18 cellular contexts compared by ENCODE assay signal in the genomic region with DNA sequence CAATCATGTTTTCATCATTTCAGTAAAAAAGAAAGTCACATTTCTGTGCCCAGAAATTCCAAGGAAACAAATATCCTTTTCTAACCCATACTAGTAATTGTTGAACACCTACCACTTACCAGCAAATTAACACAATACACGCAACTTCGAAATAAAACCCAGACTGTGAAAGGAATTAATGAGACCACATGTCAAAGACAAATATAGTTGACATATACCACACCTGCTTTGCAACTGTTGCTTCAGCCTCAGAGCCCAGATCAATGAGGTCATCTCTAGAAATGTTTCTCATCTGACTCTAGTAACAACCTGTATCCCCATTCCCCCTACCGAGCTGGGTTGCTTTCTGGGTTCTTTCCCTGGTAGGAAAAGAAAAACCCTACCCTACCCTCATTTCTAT. TPM values are rescaled to one million over a fixed set of nuclear protein-coding genes. Genes with fewer than 3 reads are reported as not detected.
DNase-seq lines count a peak whose midpoint lies in the region; ATAC-seq and TF ChIP-seq lines count a peak whose summit lies in the region.
"Had no signal": no experiment of that assay in that cellular context is flagged by ENCODE, and none has a peak within 500 bp of the region (broad histone marks: within the 10 kb centered on the region; RNA-seq: fewer than 3 reads in every experiment).

No MANE protein-coding gene starts in this region.

- 88 to 91% methylated on average over 3 of the region's 3 CpGs for WGBS in heart right ventricle, 2 donors
- WGBS in spleen, 5 donors: 75 to 95% (median 94%) methylated on average over 3 of the region's 3 CpGs

- peaks cover 7% of the 10 kb centered on the region for H3K4me1 Mint-ChIP-seq in endothelial cell (ENCODE audit: unreplicated experiment)

- TF ChIP-seq POLR2A in GM18505 (IDR thresholded peaks at IDR 0.05; ENCODE audit: borderline replicate concordance, extremely low read depth, insufficient read depth, insufficient read length) (no peak), spleen (IDR thresholded peaks at IDR 0.05) (no peak)

- no peak for DNase-seq in left ventricle myocardium superior
- DNase-seq in heart right ventricle: no peak
- no peak for DNase-seq in endothelial cell (ENCODE audit: low spot score)
- no peak for DNase-seq in GM19238 (ENCODE audit: insufficient read length, low spot score)
- no peak for DNase-seq in spleen
- DNase-seq in amniotic stem cell (lab: John Stamatoyannopoulos, UW): no peak
- DNase-seq: activated CD4-positive, alpha-beta memory T cell treated with anti-CD3 and anti-CD28 coated beads, Interleukin-2, amount 10 ng/mL, durations not matched to agents 7 days and 5 days; dorsolateral prefrontal cortex; left ventricle myocardium inferior; NCI-H1694; T-cell; upper lobe of right lung had no signal

- peaks cover 0 to 63% (median 0%) of the 10 kb centered on the region in 9 donors for H3K36me3 ChIP-seq in heart right ventricle
- peaks cover 0 to 45% (median 0%) of the 10 kb centered on the region in 6 donors for H3K36me3 ChIP-seq in spleen
- H3K36me3 ChIP-seq: upper lobe of right lung had no signal

- peak; percentile 24 for ATAC-seq in left ventricle myocardium superior
- no peak for ATAC-seq in heart right ventricle
- ATAC-seq in HG02610 (IDR thresholded peaks at IDR 0.05; ENCODE audit: unreplicated experiment): peak; percentile 54
- ATAC-seq in GM18505 (IDR thresholded peaks at IDR 0.05; ENCODE audit: unreplicated experiment): no peak
- ATAC-seq: Right ventricle myocardium inferior, sciatic nerve, T-cell, upper lobe of right lung had no signal

- no peaks in the 10 kb centered on the region for H3K9me3 Mint-ChIP-seq in endothelial cell (ENCODE audit: unreplicated experiment)
- H3K9me3 Mint-ChIP-seq: activated CD4-positive, alpha-beta memory T cell treated with anti-CD3 and anti-CD28 coated beads, Interleukin-2, amount 10 ng/mL, durations not matched to agents 7 days and 5 days; T-cell had no signal

- TF ChIP-seq CTCF in heart right ventricle (IDR thresholded peaks at IDR 0.05) (no peak), endothelial cell (IDR thresholded peaks at IDR 0.05; ENCODE audit: unreplicated experiment) (no peak), spleen (IDR thresholded peaks at IDR 0.05 in 8 of 11, conservative IDR thresholded peaks at IDR 0.05 in 3 of 11) (no peak)

- no peak overlapping the region for H3K4me3 Mint-ChIP-seq in endothelial cell (ENCODE audit: unreplicated experiment)
- H3K4me3 Mint-ChIP-seq: activated CD4-positive, alpha-beta memory T cell treated with anti-CD3 and anti-CD28 coated beads, Interleukin-2, amount 10 ng/mL, durations not matched to agents 7 days and 5 days; T-cell had no signal

- no peak overlapping the region for H3K4me3 ChIP-seq in heart right ventricle
- H3K4me3 ChIP-seq in spleen: no peak overlapping the region
- H3K4me3 ChIP-seq: dorsolateral prefrontal cortex, esophagus muscularis mucosa, left ventricle myocardium inferior, upper lobe of right lung had no signal

- H3K9me3 ChIP-seq in heart right ventricle (no peaks in the 10 kb centered on the region), spleen (no peaks in the 10 kb centered on the region)
- H3K9me3 ChIP-seq: esophagus muscularis mucosa, left ventricle myocardium inferior, upper lobe of right lung had no signal

- H3K27ac Mint-ChIP-seq in endothelial cell (ENCODE audit: unreplicated experiment): peak overlapping the region; percentile 33
- H3K27ac Mint-ChIP-seq: activated CD4-positive, alpha-beta memory T cell treated with anti-CD3 and anti-CD28 coated beads, Interleukin-2, amount 10 ng/mL, durations not matched to agents 7 days and 5 days had no signal

- no peaks in the 10 kb centered on the region for H3K27me3 ChIP-seq in heart right ventricle
- no peaks in the 10 kb centered on the region for H3K27me3 ChIP-seq in spleen (replicated peaks in 1 of 7)
- H3K27me3 ChIP-seq: dorsolateral prefrontal cortex, esophagus muscularis mucosa, upper lobe of right lung had no signal

- H3K27me3 Mint-ChIP-seq in endothelial cell (ENCODE audit: unreplicated experiment): no peaks in the 10 kb centered on the region
- H3K27me3 Mint-ChIP-seq: activated CD4-positive, alpha-beta memory T cell treated with anti-CD3 and anti-CD28 coated beads, Interleukin-2, amount 10 ng/mL, durations not matched to agents 7 days and 5 days; T-cell had no signal

- H3K27ac ChIP-seq in heart right ventricle (no peak overlapping the region), spleen (no peak overlapping the region)
- H3K27ac ChIP-seq: dorsolateral prefrontal cortex, esophagus muscularis mucosa, left ventricle myocardium inferior, upper lobe of right lung, VCaP had no signal

- intact Hi-C loops in left ventricle myocardium superior (cut with micrococcal nuclease): no loop called here
- intact Hi-C loops in heart right ventricle (cut with DNase I): no loop called here
- intact Hi-C loops in spleen (cut with DNase I; ENCODE audit: low total_unique reads): no loop called here

- H3K36me3 Mint-ChIP-seq in endothelial cell (ENCODE audit: low read depth, unreplicated experiment): peaks cover 10% of the 10 kb centered on the region

- peaks cover 0 to 65% (median 28%) of the 10 kb centered on the region in 9 donors for H3K4me1 ChIP-seq in heart right ventricle
- peaks cover 13 to 88% (median 37%) of the 10 kb centered on the region in 6 donors for H3K4me1 ChIP-seq in spleen

RNA-seq across cellular contexts. Expression of a gene that starts 52.6 kb away (rescaled TPM):
- total RNA-seq in left ventricle myocardium superior (194 TPM), heart right ventricle (100 to 1,000 TPM; 152 to 247 (median 202) TPM), endothelial cell (ENCODE audit: unreplicated experiment) (363 TPM), spleen (100 to 1,000 TPM; 177 to 263 (median 224) TPM)
- polyA plus RNA-seq in heart right ventricle (10 to 100 TPM; 15.6 to 25.3 TPM), spleen (10 to 100 TPM; 15.3 to 24.7 (median 18.1) TPM)

RNA-seq across cellular contexts. Expression of a gene that starts 53.1 kb away (rescaled TPM):
- total RNA-seq in left ventricle myocardium superior: 0.55 TPM
- 1 to 10 TPM in 8 of 10 donors, under 1 TPM in 2; 0.59 to 1.4 (median 1.2) TPM for total RNA-seq in heart right ventricle
- 1 to 10 TPM in 1 of 2 donors, under 1 TPM in 1; 0.15 to 1.1 TPM for polyA plus RNA-seq in heart right ventricle
- total RNA-seq in endothelial cell (ENCODE audit: unreplicated experiment): 3.6 TPM
- total RNA-seq in spleen: 1 to 10 TPM in 5 of 7 donors, under 1 TPM in 2; 0.54 to 2.6 (median 1.5) TPM
- polyA plus RNA-seq in spleen: under 1 TPM; 0.36 to 0.59 (median 0.38) TPM

Comparison
In these comparisons a context has a peak if more than half of its experiments do, and no peak if none do; other contexts are left out.
1. ATAC-seq: peak in left ventricle myocardium superior (single experiment) and HG02610 (single experiment); none in heart right ventricle (0 of 8) and GM18505 (single experiment).